ENCODE assay signal across 1 cellular context in the genomic region with DNA sequence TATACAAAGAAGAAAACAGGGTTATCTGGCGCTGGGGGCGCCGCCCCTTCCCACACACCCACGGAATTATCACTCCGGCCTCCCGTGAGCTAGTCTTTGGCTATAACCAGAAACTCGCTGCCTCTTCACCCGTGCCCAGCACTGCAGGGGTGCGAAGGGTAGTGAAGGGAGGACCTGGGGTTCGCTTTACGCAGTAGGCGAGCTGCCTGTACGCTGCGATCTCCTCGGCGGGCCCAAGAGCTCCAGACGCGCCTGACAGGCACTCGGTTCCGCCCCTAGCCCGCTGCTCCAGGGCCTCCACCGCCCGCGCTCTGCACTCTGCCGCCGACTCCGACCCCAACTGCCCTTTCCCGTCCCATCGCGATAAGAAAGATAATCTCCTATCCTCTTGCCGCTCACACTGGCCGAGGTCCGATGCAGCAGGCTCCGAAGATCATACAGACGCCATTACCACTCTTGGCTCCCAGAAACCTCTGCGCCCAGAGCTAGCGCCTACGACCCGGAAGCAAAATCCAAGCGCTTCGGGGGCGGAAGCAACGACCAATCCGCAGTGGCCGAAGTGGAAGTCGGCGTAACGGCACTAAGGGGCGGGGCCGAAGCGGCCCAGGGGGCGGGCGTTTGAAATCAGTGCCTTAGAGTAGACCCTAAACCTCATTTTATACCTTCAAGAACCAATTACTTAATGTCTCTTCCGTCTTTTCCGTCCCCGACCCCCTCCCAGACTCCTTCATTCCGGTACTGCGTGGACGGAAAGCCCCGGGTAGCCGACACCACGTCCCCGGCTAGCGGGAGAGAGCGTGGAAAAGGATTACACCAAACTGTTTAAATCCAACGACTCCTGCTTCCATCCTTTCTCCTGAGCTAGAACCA.
A peak's percentile ranks its signal among the peaks of the same experiment; 100 is the strongest.
TF ChIP-seq lines count a peak whose summit lies in the region.

A gene (minus strand): TSS at position 458 of the 870 bp plus-strand sequence. CDS start 1,371 bp downstream, outside the sequence.
A gene (plus strand): TSS at position 611 of the 870 bp plus-strand sequence. CDS start 23,664 bp downstream, outside the sequence.

TF ChIP-seq in HepG2, 621 proteins besides CTCF, POLR2A, EP300 and RAD21 (continued from another document and continues in another):
- TF ChIP-seq, protein P1, sequence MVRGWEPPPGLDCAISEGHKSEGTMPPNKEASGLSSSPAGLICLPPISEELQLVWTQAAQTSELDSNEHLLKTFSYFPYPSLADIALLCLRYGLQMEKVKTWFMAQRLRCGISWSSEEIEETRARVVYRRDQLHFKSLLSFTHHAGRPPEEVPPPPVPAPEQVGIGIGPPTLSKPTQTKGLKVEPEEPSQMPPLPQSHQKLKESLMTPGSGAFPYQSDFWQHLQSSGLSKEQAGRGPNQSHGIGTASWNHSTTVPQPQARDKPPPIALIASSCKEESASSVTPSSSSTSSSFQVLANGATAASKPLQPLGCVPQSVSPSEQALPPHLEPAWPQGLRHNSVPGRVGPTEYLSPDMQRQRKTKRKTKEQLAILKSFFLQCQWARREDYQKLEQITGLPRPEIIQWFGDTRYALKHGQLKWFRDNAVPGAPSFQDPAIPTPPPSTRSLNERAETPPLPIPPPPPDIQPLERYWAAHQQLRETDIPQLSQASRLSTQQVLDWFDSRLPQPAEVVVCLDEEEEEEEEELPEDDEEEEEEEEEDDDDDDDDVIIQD (CRISPR knock-in tag; IDR thresholded peaks at IDR 0.05; ENCODE audit: low read depth), result peak; percentile 86; the same call in 1 of the 2 replicates
- TF ChIP-seq IRX3 (CRISPR knock-in tag; IDR thresholded peaks at IDR 0.05; ENCODE audit: borderline replicate concordance, low read depth), result no peak
- TF ChIP-seq GFI1 (CRISPR knock-in tag; IDR thresholded peaks at IDR 0.05; ENCODE audit: borderline replicate concordance), result peak; percentile 61
- TF ChIP-seq, protein P2, sequence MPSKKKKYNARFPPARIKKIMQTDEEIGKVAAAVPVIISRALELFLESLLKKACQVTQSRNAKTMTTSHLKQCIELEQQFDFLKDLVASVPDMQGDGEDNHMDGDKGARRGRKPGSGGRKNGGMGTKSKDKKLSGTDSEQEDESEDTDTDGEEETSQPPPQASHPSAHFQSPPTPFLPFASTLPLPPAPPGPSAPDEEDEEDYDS (CRISPR knock-in tag; IDR thresholded peaks at IDR 0.05), result peak; percentile 43; the same call in 1 of the 2 replicates
- TF ChIP-seq, protein P3, sequence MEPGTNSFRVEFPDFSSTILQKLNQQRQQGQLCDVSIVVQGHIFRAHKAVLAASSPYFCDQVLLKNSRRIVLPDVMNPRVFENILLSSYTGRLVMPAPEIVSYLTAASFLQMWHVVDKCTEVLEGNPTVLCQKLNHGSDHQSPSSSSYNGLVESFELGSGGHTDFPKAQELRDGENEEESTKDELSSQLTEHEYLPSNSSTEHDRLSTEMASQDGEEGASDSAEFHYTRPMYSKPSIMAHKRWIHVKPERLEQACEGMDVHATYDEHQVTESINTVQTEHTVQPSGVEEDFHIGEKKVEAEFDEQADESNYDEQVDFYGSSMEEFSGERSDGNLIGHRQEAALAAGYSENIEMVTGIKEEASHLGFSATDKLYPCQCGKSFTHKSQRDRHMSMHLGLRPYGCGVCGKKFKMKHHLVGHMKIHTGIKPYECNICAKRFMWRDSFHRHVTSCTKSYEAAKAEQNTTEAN (CRISPR knock-in tag; conservative IDR thresholded peaks at IDR 0.05), result no peak
- TF ChIP-seq, protein P4, sequence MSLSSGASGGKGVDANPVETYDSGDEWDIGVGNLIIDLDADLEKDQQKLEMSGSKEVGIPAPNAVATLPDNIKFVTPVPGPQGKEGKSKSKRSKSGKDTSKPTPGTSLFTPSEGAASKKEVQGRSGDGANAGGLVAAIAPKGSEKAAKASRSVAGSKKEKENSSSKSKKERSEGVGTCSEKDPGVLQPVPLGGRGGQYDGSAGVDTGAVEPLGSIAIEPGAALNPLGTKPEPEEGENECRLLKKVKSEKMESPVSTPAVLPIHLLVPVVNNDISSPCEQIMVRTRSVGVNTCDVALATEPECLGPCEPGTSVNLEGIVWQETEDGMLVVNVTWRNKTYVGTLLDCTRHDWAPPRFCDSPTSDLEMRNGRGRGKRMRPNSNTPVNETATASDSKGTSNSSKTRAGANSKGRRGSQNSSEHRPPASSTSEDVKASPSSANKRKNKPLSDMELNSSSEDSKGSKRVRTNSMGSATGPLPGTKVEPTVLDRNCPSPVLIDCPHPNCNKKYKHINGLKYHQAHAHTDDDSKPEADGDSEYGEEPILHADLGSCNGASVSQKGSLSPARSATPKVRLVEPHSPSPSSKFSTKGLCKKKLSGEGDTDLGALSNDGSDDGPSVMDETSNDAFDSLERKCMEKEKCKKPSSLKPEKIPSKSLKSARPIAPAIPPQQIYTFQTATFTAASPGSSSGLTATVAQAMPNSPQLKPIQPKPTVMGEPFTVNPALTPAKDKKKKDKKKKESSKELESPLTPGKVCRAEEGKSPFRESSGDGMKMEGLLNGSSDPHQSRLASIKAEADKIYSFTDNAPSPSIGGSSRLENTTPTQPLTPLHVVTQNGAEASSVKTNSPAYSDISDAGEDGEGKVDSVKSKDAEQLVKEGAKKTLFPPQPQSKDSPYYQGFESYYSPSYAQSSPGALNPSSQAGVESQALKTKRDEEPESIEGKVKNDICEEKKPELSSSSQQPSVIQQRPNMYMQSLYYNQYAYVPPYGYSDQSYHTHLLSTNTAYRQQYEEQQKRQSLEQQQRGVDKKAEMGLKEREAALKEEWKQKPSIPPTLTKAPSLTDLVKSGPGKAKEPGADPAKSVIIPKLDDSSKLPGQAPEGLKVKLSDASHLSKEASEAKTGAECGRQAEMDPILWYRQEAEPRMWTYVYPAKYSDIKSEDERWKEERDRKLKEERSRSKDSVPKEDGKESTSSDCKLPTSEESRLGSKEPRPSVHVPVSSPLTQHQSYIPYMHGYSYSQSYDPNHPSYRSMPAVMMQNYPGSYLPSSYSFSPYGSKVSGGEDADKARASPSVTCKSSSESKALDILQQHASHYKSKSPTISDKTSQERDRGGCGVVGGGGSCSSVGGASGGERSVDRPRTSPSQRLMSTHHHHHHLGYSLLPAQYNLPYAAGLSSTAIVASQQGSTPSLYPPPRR (CRISPR knock-in tag; IDR thresholded peaks at IDR 0.05; ENCODE audit: borderline replicate concordance), result no peak
- TF ChIP-seq PAX8 (CRISPR knock-in tag; IDR thresholded peaks at IDR 0.05; ENCODE audit: borderline replicate concordance), result no peak
- peak; percentile 49; the same call in 1 of the 2 replicates for TF ChIP-seq ZNF230 (CRISPR knock-in tag; IDR thresholded peaks at IDR 0.05)
- TF ChIP-seq ZSCAN22 (CRISPR knock-in tag; IDR thresholded peaks at IDR 0.05), result no peak
- no peak for TF ChIP-seq SMARCE1 (IDR thresholded peaks at IDR 0.05; ENCODE audit: borderline replicate concordance)
- TF ChIP-seq, protein P5, sequence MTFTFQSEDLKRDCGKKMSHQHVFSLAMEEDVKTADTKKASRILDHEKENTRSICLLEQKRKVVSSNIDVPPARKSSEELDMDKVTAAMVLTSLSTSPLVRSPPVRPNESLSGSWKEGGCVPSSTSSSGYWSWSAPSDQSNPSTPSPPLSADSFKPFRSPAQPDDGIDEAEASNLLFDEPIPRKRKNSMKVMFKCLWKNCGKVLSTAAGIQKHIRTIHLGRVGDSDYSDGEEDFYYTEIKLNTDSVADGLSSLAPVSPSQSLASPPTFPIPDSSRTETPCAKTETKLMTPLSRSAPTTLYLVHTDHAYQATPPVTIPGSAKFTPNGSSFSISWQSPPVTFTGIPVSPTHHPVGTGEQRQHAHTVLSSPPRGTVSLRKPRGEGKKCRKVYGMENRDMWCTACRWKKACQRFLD (CRISPR knock-in tag; IDR thresholded peaks at IDR 0.05; ENCODE audit: borderline replicate concordance), result no peak
- no peak for TF ChIP-seq NCOR1 (IDR thresholded peaks at IDR 0.05; ENCODE audit: borderline replicate concordance, low read length)
- TF ChIP-seq ZSCAN30 (CRISPR knock-in tag; IDR thresholded peaks at IDR 0.05), result no peak
- TF ChIP-seq, protein P6, sequence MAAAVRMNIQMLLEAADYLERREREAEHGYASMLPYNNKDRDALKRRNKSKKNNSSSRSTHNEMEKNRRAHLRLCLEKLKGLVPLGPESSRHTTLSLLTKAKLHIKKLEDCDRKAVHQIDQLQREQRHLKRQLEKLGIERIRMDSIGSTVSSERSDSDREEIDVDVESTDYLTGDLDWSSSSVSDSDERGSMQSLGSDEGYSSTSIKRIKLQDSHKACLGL (CRISPR knock-in tag; IDR thresholded peaks at IDR 0.05), result no peak
- peak; percentile 39; the same call in 1 of the 2 replicates for TF ChIP-seq SUZ12 (IDR thresholded peaks at IDR 0.05; ENCODE audit: low read depth, low read length)
- TF ChIP-seq, protein P7, sequence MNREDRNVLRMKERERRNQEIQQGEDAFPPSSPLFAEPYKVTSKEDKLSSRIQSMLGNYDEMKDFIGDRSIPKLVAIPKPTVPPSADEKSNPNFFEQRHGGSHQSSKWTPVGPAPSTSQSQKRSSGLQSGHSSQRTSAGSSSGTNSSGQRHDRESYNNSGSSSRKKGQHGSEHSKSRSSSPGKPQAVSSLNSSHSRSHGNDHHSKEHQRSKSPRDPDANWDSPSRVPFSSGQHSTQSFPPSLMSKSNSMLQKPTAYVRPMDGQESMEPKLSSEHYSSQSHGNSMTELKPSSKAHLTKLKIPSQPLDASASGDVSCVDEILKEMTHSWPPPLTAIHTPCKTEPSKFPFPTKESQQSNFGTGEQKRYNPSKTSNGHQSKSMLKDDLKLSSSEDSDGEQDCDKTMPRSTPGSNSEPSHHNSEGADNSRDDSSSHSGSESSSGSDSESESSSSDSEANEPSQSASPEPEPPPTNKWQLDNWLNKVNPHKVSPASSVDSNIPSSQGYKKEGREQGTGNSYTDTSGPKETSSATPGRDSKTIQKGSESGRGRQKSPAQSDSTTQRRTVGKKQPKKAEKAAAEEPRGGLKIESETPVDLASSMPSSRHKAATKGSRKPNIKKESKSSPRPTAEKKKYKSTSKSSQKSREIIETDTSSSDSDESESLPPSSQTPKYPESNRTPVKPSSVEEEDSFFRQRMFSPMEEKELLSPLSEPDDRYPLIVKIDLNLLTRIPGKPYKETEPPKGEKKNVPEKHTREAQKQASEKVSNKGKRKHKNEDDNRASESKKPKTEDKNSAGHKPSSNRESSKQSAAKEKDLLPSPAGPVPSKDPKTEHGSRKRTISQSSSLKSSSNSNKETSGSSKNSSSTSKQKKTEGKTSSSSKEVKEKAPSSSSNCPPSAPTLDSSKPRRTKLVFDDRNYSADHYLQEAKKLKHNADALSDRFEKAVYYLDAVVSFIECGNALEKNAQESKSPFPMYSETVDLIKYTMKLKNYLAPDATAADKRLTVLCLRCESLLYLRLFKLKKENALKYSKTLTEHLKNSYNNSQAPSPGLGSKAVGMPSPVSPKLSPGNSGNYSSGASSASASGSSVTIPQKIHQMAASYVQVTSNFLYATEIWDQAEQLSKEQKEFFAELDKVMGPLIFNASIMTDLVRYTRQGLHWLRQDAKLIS (CRISPR knock-in tag; IDR thresholded peaks at IDR 0.05), result no peak
- no peak for TF ChIP-seq TRIM24 (CRISPR knock-in tag; IDR thresholded peaks at IDR 0.05)
- TF ChIP-seq, protein P8, sequence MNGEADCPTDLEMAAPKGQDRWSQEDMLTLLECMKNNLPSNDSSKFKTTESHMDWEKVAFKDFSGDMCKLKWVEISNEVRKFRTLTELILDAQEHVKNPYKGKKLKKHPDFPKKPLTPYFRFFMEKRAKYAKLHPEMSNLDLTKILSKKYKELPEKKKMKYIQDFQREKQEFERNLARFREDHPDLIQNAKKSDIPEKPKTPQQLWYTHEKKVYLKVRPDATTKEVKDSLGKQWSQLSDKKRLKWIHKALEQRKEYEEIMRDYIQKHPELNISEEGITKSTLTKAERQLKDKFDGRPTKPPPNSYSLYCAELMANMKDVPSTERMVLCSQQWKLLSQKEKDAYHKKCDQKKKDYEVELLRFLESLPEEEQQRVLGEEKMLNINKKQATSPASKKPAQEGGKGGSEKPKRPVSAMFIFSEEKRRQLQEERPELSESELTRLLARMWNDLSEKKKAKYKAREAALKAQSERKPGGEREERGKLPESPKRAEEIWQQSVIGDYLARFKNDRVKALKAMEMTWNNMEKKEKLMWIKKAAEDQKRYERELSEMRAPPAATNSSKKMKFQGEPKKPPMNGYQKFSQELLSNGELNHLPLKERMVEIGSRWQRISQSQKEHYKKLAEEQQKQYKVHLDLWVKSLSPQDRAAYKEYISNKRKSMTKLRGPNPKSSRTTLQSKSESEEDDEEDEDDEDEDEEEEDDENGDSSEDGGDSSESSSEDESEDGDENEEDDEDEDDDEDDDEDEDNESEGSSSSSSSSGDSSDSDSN (CRISPR knock-in tag; IDR thresholded peaks at IDR 0.05), result peak; percentile 60; the same call in 1 of the 2 replicates
- TF ChIP-seq, protein P9, sequence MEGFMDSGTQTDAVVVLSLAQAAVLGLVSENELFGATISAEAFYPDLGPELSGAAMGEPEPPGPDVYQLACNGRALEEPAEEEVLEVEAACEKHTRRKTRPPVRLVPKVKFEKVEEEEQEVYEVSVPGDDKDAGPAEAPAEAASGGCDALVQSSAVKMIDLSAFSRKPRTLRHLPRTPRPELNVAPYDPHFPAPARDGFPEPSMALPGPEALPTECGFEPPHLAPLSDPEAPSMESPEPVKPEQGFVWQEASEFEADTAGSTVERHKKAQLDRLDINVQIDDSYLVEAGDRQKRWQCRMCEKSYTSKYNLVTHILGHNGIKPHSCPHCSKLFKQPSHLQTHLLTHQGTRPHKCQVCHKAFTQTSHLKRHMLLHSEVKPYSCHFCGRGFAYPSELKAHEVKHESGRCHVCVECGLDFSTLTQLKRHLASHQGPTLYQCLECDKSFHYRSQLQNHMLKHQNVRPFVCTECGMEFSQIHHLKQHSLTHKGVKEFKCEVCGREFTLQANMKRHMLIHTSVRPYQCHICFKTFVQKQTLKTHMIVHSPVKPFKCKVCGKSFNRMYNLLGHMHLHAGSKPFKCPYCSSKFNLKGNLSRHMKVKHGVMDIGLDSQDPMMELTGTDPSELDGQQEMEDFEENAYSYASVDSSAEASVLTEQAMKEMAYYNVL (CRISPR knock-in tag; IDR thresholded peaks at IDR 0.05; ENCODE audit: borderline replicate concordance), result peak; percentile 52; the same call in 1 of the 2 replicates
- TF ChIP-seq, protein P10, sequence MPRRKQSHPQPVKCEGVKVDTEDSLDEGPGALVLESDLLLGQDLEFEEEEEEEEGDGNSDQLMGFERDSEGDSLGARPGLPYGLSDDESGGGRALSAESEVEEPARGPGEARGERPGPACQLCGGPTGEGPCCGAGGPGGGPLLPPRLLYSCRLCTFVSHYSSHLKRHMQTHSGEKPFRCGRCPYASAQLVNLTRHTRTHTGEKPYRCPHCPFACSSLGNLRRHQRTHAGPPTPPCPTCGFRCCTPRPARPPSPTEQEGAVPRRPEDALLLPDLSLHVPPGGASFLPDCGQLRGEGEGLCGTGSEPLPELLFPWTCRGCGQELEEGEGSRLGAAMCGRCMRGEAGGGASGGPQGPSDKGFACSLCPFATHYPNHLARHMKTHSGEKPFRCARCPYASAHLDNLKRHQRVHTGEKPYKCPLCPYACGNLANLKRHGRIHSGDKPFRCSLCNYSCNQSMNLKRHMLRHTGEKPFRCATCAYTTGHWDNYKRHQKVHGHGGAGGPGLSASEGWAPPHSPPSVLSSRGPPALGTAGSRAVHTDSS (CRISPR knock-in tag; conservative IDR thresholded peaks at IDR 0.05), result no peak
- no peak for TF ChIP-seq ZNF552 (CRISPR knock-in tag; IDR thresholded peaks at IDR 0.05; ENCODE audit: borderline replicate concordance)
- no peak for TF ChIP-seq SP140L (CRISPR knock-in tag; IDR thresholded peaks at IDR 0.05; ENCODE audit: borderline replicate concordance)
- TF ChIP-seq ZNF567 (CRISPR knock-in tag; IDR thresholded peaks at IDR 0.05; ENCODE audit: borderline replicate concordance), result no peak
- TF ChIP-seq, protein P11, sequence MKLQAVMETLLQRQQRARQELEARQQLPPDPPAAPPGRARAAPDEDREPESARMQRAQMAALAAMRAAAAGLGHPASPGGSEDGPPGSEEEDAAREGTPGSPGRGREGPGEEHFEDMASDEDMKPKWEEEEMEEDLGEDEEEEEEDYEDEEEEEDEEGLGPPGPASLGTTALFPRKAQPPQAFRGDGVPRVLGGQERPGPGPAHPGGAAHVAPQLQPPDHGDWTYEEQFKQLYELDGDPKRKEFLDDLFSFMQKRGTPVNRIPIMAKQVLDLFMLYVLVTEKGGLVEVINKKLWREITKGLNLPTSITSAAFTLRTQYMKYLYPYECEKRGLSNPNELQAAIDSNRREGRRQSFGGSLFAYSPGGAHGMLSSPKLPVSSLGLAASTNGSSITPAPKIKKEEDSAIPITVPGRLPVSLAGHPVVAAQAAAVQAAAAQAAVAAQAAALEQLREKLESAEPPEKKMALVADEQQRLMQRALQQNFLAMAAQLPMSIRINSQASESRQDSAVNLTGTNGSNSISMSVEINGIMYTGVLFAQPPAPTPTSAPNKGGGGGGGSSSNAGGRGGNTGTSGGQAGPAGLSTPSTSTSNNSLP (IDR thresholded peaks at IDR 0.05; ENCODE audit: low read depth, low read length), result no peak
